Comparison of ENCODE assay signal across 7 cellular contexts in the genomic region with DNA sequence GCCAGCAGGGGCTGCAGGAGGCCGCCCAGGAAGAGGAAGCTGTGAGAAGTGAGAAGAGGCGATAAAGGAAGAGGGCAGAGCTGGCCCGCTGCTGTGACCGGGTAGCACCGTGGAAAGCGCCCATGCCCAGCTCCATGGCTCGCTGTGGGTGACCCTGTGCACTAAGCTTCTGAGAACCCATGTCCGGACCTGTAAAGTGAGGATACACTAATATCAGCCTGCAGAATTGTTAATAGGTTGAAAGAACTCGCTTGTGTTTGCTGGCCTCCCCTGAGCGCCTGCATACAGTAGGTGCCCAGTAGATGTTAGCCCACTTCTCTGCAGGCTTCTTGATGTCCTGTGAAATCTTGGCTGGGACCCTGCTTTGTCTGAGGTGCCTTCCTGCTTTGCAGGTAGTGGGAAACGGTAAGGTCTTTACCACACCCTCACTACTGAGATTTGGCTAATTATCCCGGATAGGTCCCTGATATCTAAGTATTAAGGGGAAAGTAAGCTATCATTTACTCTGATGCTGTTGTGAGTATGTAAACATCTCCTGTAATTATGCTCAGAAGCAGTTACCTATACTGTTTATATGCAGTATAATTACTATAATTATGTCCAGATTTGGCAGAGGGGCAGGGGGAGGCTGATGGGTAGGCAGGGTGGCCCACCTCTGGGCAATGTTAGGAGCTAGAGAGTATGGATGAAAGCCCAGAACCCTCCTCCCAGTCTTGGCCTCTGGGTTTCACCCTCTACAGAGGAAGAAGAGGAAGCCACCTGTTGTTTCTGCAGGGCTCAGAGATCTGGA. TPM values are rescaled to one million over a fixed set of nuclear protein-coding genes. Genes with fewer than 3 reads are reported as not detected.
DNase-seq lines count a peak whose midpoint lies in the region; ATAC-seq and TF ChIP-seq lines count a peak whose summit lies in the region.

No MANE protein-coding gene starts in this region.

- H3K27ac Mint-ChIP-seq in naive thymus-derived CD8-positive, alpha-beta T cell = peak overlapping the region; percentile 89 to 97 (median 95)

- H3K4me3 ChIP-seq in colonic mucosa (peak overlapping the region; percentile 65), Karpas-422 (ENCODE audit: low read length) (no peak overlapping the region)

- peak overlapping the region; percentile 85 for H3K27ac ChIP-seq in colonic mucosa
- H3K27ac ChIP-seq in Karpas-422 (ENCODE audit: low read length) = no peak overlapping the region

- H3K9ac ChIP-seq in colonic mucosa (ENCODE audit: low read depth in 2 of 2, low read length in 2 of 2) = peak overlapping the region; percentile 74 to 85
- H3K9ac ChIP-seq in Karpas-422 (ENCODE audit: low read length) = no peak overlapping the region

- DNase-seq in NOMO-1 (lab: John Stamatoyannopoulos, UW; ENCODE audit: unreplicated experiment in 2 of 2) (peak; percentile 85 to 89), colonic mucosa (no peak), ureter (ENCODE audit: low spot score) (no peak), Karpas-422 (no peak)
- peak in 3 of 10 donors; percentile 15 to 39 (median 29) for DNase-seq in naive thymus-derived CD8-positive, alpha-beta T cell

- H3K9me3 ChIP-seq in colonic mucosa = no peaks in the 10 kb centered on the region
- no peaks in the 10 kb centered on the region for H3K9me3 ChIP-seq in Karpas-422 (ENCODE audit: low read length)

- peaks cover 0 to 6% (median 0%) of the 10 kb centered on the region in 3 donors for H3K36me3 Mint-ChIP-seq in naive thymus-derived CD8-positive, alpha-beta T cell

- ATAC-seq in GM18909 (IDR thresholded peaks at IDR 0.05; ENCODE audit: poor library complexity, unreplicated experiment) = peak; percentile 43
- ATAC-seq in naive thymus-derived CD8-positive, alpha-beta T cell = peak in 1 of 2 donors; percentile 45
- no peak for ATAC-seq in HG03469 (IDR thresholded peaks at IDR 0.05; ENCODE audit: unreplicated experiment)

- H3K9me3 Mint-ChIP-seq in naive thymus-derived CD8-positive, alpha-beta T cell = no peaks in the 10 kb centered on the region

- no peaks in the 10 kb centered on the region for H3K9me2 ChIP-seq in Karpas-422 (replicated peaks; ENCODE audit: insufficient read depth, low read length)

- TF ChIP-seq CTCF in colonic mucosa (IDR thresholded peaks at IDR 0.05) = no peak

- POLR2A ChIA-PET in naive thymus-derived CD8-positive, alpha-beta T cell (lab: Charles Lee) = interaction anchor here (0.6 to 8.5 kb wide), 10 partner anchors 10 to 90 kb away, joined by 3 to 110 read pairs (median 10); a partner anchor contains a TSS

- H3K4me3 Mint-ChIP-seq in naive thymus-derived CD8-positive, alpha-beta T cell = peak overlapping the region; percentile 84 to 95 (median 94)

- no peak overlapping the region for H3K4me2 ChIP-seq in Karpas-422 (ENCODE audit: low read depth, low read length, poor library complexity, severe bottlenecking)

- H3K36me3 ChIP-seq in colonic mucosa (no peaks in the 10 kb centered on the region), Karpas-422 (ENCODE audit: insufficient read depth, low read length) (no peaks in the 10 kb centered on the region)

- peaks cover 48 to 79% (median 68%) of the 10 kb centered on the region in 4 donors for H3K4me1 Mint-ChIP-seq in naive thymus-derived CD8-positive, alpha-beta T cell

- no peaks in the 10 kb centered on the region for H3K27me3 Mint-ChIP-seq in naive thymus-derived CD8-positive, alpha-beta T cell

- intact Hi-C loops in colonic mucosa (cut with DNase I) = no loop called here

- H3K4me1 ChIP-seq in colonic mucosa = peaks cover 19% of the 10 kb centered on the region
- no peaks in the 10 kb centered on the region for H3K4me1 ChIP-seq in Karpas-422 (ENCODE audit: low read length)

- no peaks in the 10 kb centered on the region; the same call in 1 of the 2 replicates for H4K20me1 ChIP-seq in Karpas-422 (ENCODE audit: insufficient read depth, low read depth, low read length)

- H3K27me3 ChIP-seq in colonic mucosa (no peaks in the 10 kb centered on the region), Karpas-422 (ENCODE audit: low read length) (no peaks in the 10 kb centered on the region)

- no peak overlapping the region for H2AFZ ChIP-seq in Karpas-422 (ENCODE audit: low read length)

- no peaks in the 10 kb centered on the region for H3K79me2 ChIP-seq in Karpas-422 (ENCODE audit: low read length)

RNA-seq across cellular contexts. Expression of a gene that starts 1.2 kb away (rescaled TPM):
- 10 to 100 TPM; 70.3 to 73.4 TPM for total RNA-seq in colonic mucosa
- total RNA-seq in naive thymus-derived CD8-positive, alpha-beta T cell = 10 to 100 TPM; 60.0 to 65.3 TPM
- 10 to 100 TPM in 1 of 3 donors, 1 to 10 TPM in 2; 7.6 to 12.2 (median 9.0) TPM for polyA plus RNA-seq in naive thymus-derived CD8-positive, alpha-beta T cell
- total RNA-seq in ureter = 53.4 TPM
- not detected in 2 replicates for total RNA-seq in Karpas-422 (2014; rRNA removed; shearing (Covaris generic); ENCODE audit: low replicate concordance)

RNA-seq across cellular contexts. Expression of a gene that starts 46.7 kb away (rescaled TPM):
- total RNA-seq in colonic mucosa (1,000 to 10,000 TPM; 2,133 to 2,596 TPM), ureter (3,031 TPM)
- 1,000 to 10,000 TPM; 5,159 to 5,268 TPM for total RNA-seq in naive thymus-derived CD8-positive, alpha-beta T cell
- 1,000 to 10,000 TPM; 6,922 to 7,216 (median 7,023) TPM for polyA plus RNA-seq in naive thymus-derived CD8-positive, alpha-beta T cell
- total RNA-seq in Karpas-422 (2014; rRNA removed; shearing (Covaris generic); ENCODE audit: low replicate concordance) = 2,332 and 2,975 TPM in 2 replicates

Comparison
In these comparisons a context has a peak if more than half of its experiments do, and no peak if none do; other contexts are left out.
1. DNase-seq: peak in NOMO-1 (2 of 2); none in colonic mucosa (single experiment), ureter (single experiment) and Karpas-422 (single experiment).
2. RNA of a gene that starts 1.2 kb away (total RNA-seq): 70.3 to 73.4 TPM in colonic mucosa, 60.0 to 65.3 TPM in naive thymus-derived CD8-positive, alpha-beta T cell and 53.4 TPM in ureter (single experiment); not detected in Karpas-422; every median in the first group is over 10 times any median in the second.